Comparison of ENCODE assay signal across 21 cellular contexts in the genomic region with DNA sequence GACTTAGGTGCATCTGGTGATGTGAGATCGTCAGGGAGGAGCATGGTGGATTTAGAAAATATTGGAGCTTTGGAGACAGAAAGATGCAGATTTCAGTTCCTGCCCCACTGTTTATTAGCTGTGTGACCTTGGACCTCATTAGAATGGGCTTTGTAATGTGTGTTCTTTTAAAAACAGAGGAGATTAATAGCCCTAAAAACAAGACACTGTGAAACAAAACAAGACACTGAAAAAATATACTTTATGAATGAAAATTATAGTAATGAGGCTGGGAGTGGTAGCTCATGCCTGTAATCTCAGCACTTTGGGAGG.
"Had no signal": no experiment of that assay in that cellular context is flagged by ENCODE, and none has a peak within 500 bp of the region (broad histone marks: within the 10 kb centered on the region; RNA-seq: fewer than 3 reads in every experiment).

No MANE protein-coding gene starts in this region.

- H3K4me1 ChIP-seq: colonic mucosa, gastrocnemius medialis, parathyroid adenoma, psoas muscle, suprapubic skin, tibial artery, upper lobe of right lung had no signal

- H3K79me2 ChIP-seq: hepatocyte, parathyroid adenoma had no signal

- H3K27me3 Mint-ChIP-seq: activated CD4-positive, alpha-beta T cell treated with anti-CD3 and anti-CD28 coated beads for 36 hours; activated CD8-positive, alpha-beta memory T cell treated with anti-CD3 and anti-CD28 coated beads, Interleukin-2, amount 10 ng/mL, durations not matched to agents 7 days and 5 days; stimulated activated naive B cell treated with anti-CD40 and anti-IgM and Interleukin-4, amounts not matched to agents 10 μg/mL and 1 μg/mL and 100 μg/mL, for 72 hours had no signal

- H3K4me3 ChIP-seq: colonic mucosa, dorsolateral prefrontal cortex, gastrocnemius medialis, hepatocyte, neural progenitor cell, psoas muscle, suprapubic skin, tibial artery, upper lobe of right lung had no signal

- H3K9me3 Mint-ChIP-seq: activated naive CD4-positive, alpha-beta T cell treated with anti-CD3 and anti-CD28 coated beads, Interleukin-2, amount 50 U/mL, for 72 hours; activated T-cell treated with anti-CD3 and anti-CD28 coated beads, Interleukin-2, amount 50 U/mL, for 72 hours; naive thymus-derived CD4-positive, alpha-beta T cell; neural progenitor cell had no signal

- H3K4me3 Mint-ChIP-seq: activated CD4-positive, alpha-beta T cell treated with anti-CD3 and anti-CD28 coated beads for 36 hours; activated CD8-positive, alpha-beta memory T cell treated with anti-CD3 and anti-CD28 coated beads, Interleukin-2, amount 10 ng/mL, durations not matched to agents 7 days and 5 days; activated CD8-positive, alpha-beta T cell treated with anti-CD3 and anti-CD28 coated beads, Interleukin-2, amount 10 ng/mL, durations not matched to agents 7 days and 5 days; activated T-cell treated with anti-CD3 and anti-CD28 coated beads, Interleukin-2, amount 50 U/mL, for 72 hours; mesothelial cell of epicardium; naive thymus-derived CD4-positive, alpha-beta T cell; neural progenitor cell; stimulated activated naive B cell treated with anti-CD40 and anti-IgM and Interleukin-4, amounts not matched to agents 10 μg/mL and 1 μg/mL and 100 μg/mL, for 72 hours had no signal

- H3K27me3 ChIP-seq: colonic mucosa, dorsolateral prefrontal cortex, gastrocnemius medialis, hepatocyte, neural progenitor cell, suprapubic skin, tibial artery, upper lobe of right lung had no signal

- H3K9me3 ChIP-seq: colonic mucosa, gastrocnemius medialis, psoas muscle, suprapubic skin, tibial artery, upper lobe of right lung had no signal

- ATAC-seq: activated CD8-positive, alpha-beta T cell treated with anti-CD3 and anti-CD28 coated beads, Interleukin-2, amount 10 ng/mL, durations not matched to agents 7 days and 5 days; gastrocnemius medialis; naive thymus-derived CD4-positive, alpha-beta T cell had no signal

- H3K4me2 ChIP-seq: hepatocyte, neural progenitor cell had no signal

- H2AFZ ChIP-seq: hepatocyte, neural progenitor cell, parathyroid adenoma had no signal

- DNase-seq: activated CD4-positive, CD25-positive, alpha-beta regulatory T cell; activated CD8-positive, alpha-beta memory T cell treated with anti-CD3 and anti-CD28 coated beads, Interleukin-2, amount 10 ng/mL, durations not matched to agents 7 days and 5 days; activated CD8-positive, alpha-beta T cell treated with anti-CD3 and anti-CD28 coated beads, Interleukin-2, amount 10 ng/mL, durations not matched to agents 7 days and 5 days; activated naive CD4-positive, alpha-beta T cell; effector memory CD4-positive, alpha-beta T cell; gastrocnemius medialis; naive thymus-derived CD4-positive, alpha-beta T cell; stimulated activated naive B cell treated with anti-CD40 and anti-IgM and Interleukin-4, amounts not matched to agents 10 μg/mL and 1 μg/mL and 100 μg/mL, for 72 hours had no signal

- H3K27ac Mint-ChIP-seq: activated CD4-positive, alpha-beta T cell treated with anti-CD3 and anti-CD28 coated beads for 36 hours; activated CD8-positive, alpha-beta memory T cell treated with anti-CD3 and anti-CD28 coated beads, Interleukin-2, amount 10 ng/mL, durations not matched to agents 7 days and 5 days; activated CD8-positive, alpha-beta T cell treated with anti-CD3 and anti-CD28 coated beads, Interleukin-2, amount 10 ng/mL, durations not matched to agents 7 days and 5 days; activated T-cell treated with anti-CD3 and anti-CD28 coated beads, Interleukin-2, amount 50 U/mL, for 72 hours; mesothelial cell of epicardium; naive thymus-derived CD4-positive, alpha-beta T cell; neural progenitor cell; stimulated activated naive B cell treated with anti-CD40 and anti-IgM and Interleukin-4, amounts not matched to agents 10 μg/mL and 1 μg/mL and 100 μg/mL, for 72 hours had no signal

- H3K36me3 ChIP-seq: colonic mucosa, gastrocnemius medialis, neural progenitor cell had no signal

- H3K36me3 Mint-ChIP-seq: activated CD8-positive, alpha-beta memory T cell treated with anti-CD3 and anti-CD28 coated beads, Interleukin-2, amount 10 ng/mL, durations not matched to agents 7 days and 5 days; activated naive CD4-positive, alpha-beta T cell treated with anti-CD3 and anti-CD28 coated beads, Interleukin-2, amount 50 U/mL, for 72 hours; naive thymus-derived CD4-positive, alpha-beta T cell had no signal

- H3K4me1 Mint-ChIP-seq: activated CD4-positive, alpha-beta T cell treated with anti-CD3 and anti-CD28 coated beads for 36 hours; activated CD8-positive, alpha-beta memory T cell treated with anti-CD3 and anti-CD28 coated beads, Interleukin-2, amount 10 ng/mL, durations not matched to agents 7 days and 5 days; mesothelial cell of epicardium; naive thymus-derived CD4-positive, alpha-beta T cell; neural progenitor cell; stimulated activated naive B cell treated with anti-CD40 and anti-IgM and Interleukin-4, amounts not matched to agents 10 μg/mL and 1 μg/mL and 100 μg/mL, for 72 hours had no signal

- H3K27ac ChIP-seq: colonic mucosa, dorsolateral prefrontal cortex, gastrocnemius medialis, hepatocyte, neural progenitor cell, parathyroid adenoma, psoas muscle, suprapubic skin, tibial artery, upper lobe of right lung had no signal

- H3K9ac ChIP-seq: neural progenitor cell, parathyroid adenoma had no signal
